In genomic region chr12:117236456-117237001, GRCh38 we compare ENCODE assay signal across 9 cellular contexts. TPM values are rescaled to one million over a fixed set of nuclear protein-coding genes. Genes with fewer than 3 reads are reported as not detected.
DNase-seq lines count a peak whose midpoint lies in the region; ATAC-seq and TF ChIP-seq lines count a peak whose summit lies in the region.
"Had no signal": no experiment of that assay in that cellular context is flagged by ENCODE, and none has a peak within 500 bp of the region (broad histone marks: within the 10 kb centered on the region; RNA-seq: fewer than 3 reads in every experiment).

No MANE protein-coding gene starts in this region.

- no peaks in the 10 kb centered on the region for H3K36me3 Mint-ChIP-seq in WTC11

- no peaks in the 10 kb centered on the region for H3K9me3 Mint-ChIP-seq in WTC11

- H3K27me3 Mint-ChIP-seq in WTC11 (ENCODE audit: low read depth), result no peaks in the 10 kb centered on the region

- H3K4me1 Mint-ChIP-seq in WTC11, result peaks cover 24% of the 10 kb centered on the region

- no peak overlapping the region for H3K4me3 Mint-ChIP-seq in WTC11

- ATAC-seq in WTC11 (peak; percentile 80), left colon (peak; percentile 54), GM18909 (IDR thresholded peaks at IDR 0.05; ENCODE audit: poor library complexity, unreplicated experiment) (no peak)

- in situ Hi-C loops in GM13977 (cut with MboI; ENCODE audit: low pct_unique_long_range_greater_than_20kb, low sequenced_read_pairs, unreplicated experiment), result no loop called here

- intact Hi-C loops in left colon (cut with DNase I, micrococcal nuclease), result no loop called here

- TF ChIP-seq CTCF in 22Rv1 (IDR thresholded peaks at IDR 0.05) (peak; percentile 98), GM13977 (IDR thresholded peaks at IDR 0.05; ENCODE audit: extremely low read depth, insufficient read depth, missing control alignments) (peak; percentile 67), WTC11 (IDR thresholded peaks at IDR 0.05) (peak; percentile 88)

- POLR2A ChIA-PET in WTC11 (lab: Charles Lee), result interaction anchor here (1.0 kb wide), 1 partner anchor 9 kb away, joined by 3 read pairs; no protein-coding TSS in a partner anchor

- H3K27ac ChIP-seq in 22Rv1, result no peak overlapping the region
- H3K27ac ChIP-seq: skin epidermis had no signal

- CTCF ChIA-PET in WTC11 (lab: Charles Lee), result interaction anchor here (0.5 to 4.5 kb wide), 60 partner anchors 9 to 621 kb away, joined by 3 to 39 read pairs (median 4); partner anchors contain the start of gene NOS1

- H3K27ac Mint-ChIP-seq in WTC11, result 0 out of 2 replicates have a peak overlapping the region, but pooled peaks have one; percentile 19

- DNase-seq in GM13977 (ENCODE audit: low spot score), result peak; percentile 70
- peak; percentile 76 for DNase-seq in NCI-H2171 (lab: John Stamatoyannopoulos, UW)
- peak; percentile 99 for DNase-seq in WTC11 (ENCODE audit: low spot score)
- peak; percentile 32 for DNase-seq in central memory CD4-positive, alpha-beta T cell
- peak; percentile 43 to 90 for DNase-seq in left colon
- peak; percentile 41 for DNase-seq in stimulated activated CD4-positive, alpha-beta T cell treated with anti-CD3 and anti-CD28 coated beads, Interleukin-2, amount 100 ng/mL, for 4 hours (ENCODE audit: low read depth)

TF ChIP-seq in WTC11, 78 proteins besides CTCF, POLR2A, EP300 and RAD21 (continues in another document):
- TF ChIP-seq MAX (CRISPR knock-in tag; IDR thresholded peaks at IDR 0.05) (0 out of 2 replicates have a peak, but pooled peaks have one; percentile 21), RORB (CRISPR knock-in tag; IDR thresholded peaks at IDR 0.05) (no peak), ZNF263 (CRISPR knock-in tag; IDR thresholded peaks at IDR 0.05; ENCODE audit: low read depth) (no peak), MXD4 (CRISPR knock-in tag; IDR thresholded peaks at IDR 0.05; ENCODE audit: borderline replicate concordance) (no peak), GRHL2 (CRISPR knock-in tag; IDR thresholded peaks at IDR 0.05; ENCODE audit: insufficient replicate concordance, severe bottlenecking) (no peak), OVOL2 (CRISPR knock-in tag; IDR thresholded peaks at IDR 0.05; ENCODE audit: borderline replicate concordance) (no peak), ATF1 (CRISPR knock-in tag; IDR thresholded peaks at IDR 0.05) (no peak), ZNF219 (CRISPR knock-in tag; IDR thresholded peaks at IDR 0.05; ENCODE audit: borderline replicate concordance) (no peak), MYBL2 (CRISPR knock-in tag; IDR thresholded peaks at IDR 0.05) (no peak), PRRX2 (CRISPR knock-in tag; IDR thresholded peaks at IDR 0.05) (no peak), GABPB1 (CRISPR knock-in tag; IDR thresholded peaks at IDR 0.05) (no peak), CREM (CRISPR knock-in tag; IDR thresholded peaks at IDR 0.05) (no peak), GTF2I (CRISPR knock-in tag; conservative IDR thresholded peaks at IDR 0.05) (no peak), FOXP1 (CRISPR knock-in tag; IDR thresholded peaks at IDR 0.05; ENCODE audit: borderline replicate concordance) (0 out of 2 replicates have a peak, but pooled peaks have one; percentile 19), TEAD4 (CRISPR knock-in tag; IDR thresholded peaks at IDR 0.05) (no peak), TP53 (CRISPR knock-in tag; IDR thresholded peaks at IDR 0.05) (no peak), ZNF423 (CRISPR knock-in tag; IDR thresholded peaks at IDR 0.05) (no peak), ELF4 (CRISPR knock-in tag; IDR thresholded peaks at IDR 0.05; ENCODE audit: low read depth) (no peak), ETV6 (CRISPR knock-in tag; IDR thresholded peaks at IDR 0.05) (no peak), ATF6 (CRISPR knock-in tag; IDR thresholded peaks at IDR 0.05) (no peak), ZSCAN18 (CRISPR knock-in tag; IDR thresholded peaks at IDR 0.05) (no peak)
- TF ChIP-seq, protein P1, sequence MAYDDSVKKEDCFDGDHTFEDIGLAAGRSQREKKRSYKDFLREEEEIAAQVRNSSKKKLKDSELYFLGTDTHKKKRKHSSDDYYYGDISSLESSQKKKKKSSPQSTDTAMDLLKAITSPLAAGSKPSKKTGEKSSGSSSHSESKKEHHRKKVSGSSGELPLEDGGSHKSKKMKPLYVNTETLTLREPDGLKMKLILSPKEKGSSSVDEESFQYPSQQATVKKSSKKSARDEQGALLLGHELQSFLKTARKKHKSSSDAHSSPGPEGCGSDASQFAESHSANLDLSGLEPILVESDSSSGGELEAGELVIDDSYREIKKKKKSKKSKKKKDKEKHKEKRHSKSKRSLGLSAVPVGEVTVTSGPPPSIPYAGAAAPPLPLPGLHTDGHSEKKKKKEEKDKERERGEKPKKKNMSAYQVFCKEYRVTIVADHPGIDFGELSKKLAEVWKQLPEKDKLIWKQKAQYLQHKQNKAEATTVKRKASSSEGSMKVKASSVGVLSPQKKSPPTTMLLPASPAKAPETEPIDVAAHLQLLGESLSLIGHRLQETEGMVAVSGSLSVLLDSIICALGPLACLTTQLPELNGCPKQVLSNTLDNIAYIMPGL (CRISPR knock-in tag; IDR thresholded peaks at IDR 0.05), result no peak
- TF ChIP-seq, protein P2, sequence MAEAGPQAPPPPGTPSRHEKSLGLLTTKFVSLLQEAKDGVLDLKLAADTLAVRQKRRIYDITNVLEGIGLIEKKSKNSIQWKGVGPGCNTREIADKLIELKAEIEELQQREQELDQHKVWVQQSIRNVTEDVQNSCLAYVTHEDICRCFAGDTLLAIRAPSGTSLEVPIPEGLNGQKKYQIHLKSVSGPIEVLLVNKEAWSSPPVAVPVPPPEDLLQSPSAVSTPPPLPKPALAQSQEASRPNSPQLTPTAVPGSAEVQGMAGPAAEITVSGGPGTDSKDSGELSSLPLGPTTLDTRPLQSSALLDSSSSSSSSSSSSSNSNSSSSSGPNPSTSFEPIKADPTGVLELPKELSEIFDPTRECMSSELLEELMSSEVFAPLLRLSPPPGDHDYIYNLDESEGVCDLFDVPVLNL (CRISPR knock-in tag; IDR thresholded peaks at IDR 0.05; ENCODE audit: borderline replicate concordance, low read depth), result no peak
- TF ChIP-seq, protein P3, sequence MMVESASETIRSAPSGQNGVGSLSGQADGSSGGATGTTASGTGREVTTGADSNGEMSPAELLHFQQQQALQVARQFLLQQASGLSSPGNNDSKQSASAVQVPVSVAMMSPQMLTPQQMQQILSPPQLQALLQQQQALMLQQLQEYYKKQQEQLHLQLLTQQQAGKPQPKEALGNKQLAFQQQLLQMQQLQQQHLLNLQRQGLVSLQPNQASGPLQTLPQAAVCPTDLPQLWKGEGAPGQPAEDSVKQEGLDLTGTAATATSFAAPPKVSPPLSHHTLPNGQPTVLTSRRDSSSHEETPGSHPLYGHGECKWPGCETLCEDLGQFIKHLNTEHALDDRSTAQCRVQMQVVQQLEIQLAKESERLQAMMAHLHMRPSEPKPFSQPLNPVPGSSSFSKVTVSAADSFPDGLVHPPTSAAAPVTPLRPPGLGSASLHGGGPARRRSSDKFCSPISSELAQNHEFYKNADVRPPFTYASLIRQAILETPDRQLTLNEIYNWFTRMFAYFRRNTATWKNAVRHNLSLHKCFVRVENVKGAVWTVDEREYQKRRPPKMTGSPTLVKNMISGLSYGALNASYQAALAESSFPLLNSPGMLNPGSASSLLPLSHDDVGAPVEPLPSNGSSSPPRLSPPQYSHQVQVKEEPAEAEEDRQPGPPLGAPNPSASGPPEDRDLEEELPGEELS (CRISPR knock-in tag; IDR thresholded peaks at IDR 0.05), result no peak
- TF ChIP-seq, protein P4, sequence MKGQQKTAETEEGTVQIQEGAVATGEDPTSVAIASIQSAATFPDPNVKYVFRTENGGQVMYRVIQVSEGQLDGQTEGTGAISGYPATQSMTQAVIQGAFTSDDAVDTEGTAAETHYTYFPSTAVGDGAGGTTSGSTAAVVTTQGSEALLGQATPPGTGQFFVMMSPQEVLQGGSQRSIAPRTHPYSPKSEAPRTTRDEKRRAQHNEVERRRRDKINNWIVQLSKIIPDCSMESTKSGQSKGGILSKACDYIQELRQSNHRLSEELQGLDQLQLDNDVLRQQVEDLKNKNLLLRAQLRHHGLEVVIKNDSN (CRISPR knock-in tag; IDR thresholded peaks at IDR 0.05), result no peak
- TF ChIP-seq, protein P5, sequence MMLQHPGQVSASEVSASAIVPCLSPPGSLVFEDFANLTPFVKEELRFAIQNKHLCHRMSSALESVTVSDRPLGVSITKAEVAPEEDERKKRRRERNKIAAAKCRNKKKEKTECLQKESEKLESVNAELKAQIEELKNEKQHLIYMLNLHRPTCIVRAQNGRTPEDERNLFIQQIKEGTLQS (CRISPR knock-in tag; conservative IDR thresholded peaks at IDR 0.05), result no peak

RNA-seq across cellular contexts. Expression of gene FBXO21, which starts 46.3 kb away (rescaled TPM):
- total RNA-seq in WTC11 (2021) (60.3 to 64.5 TPM (median 63.9 TPM) in 3 replicates), left colon (10 to 100 TPM; 28.1 to 30.2 TPM)

Comparison
In these comparisons a context has a peak if more than half of its experiments do, and no peak if none do; other contexts are left out.
1. DNase-seq: peak in every context shown above with its lines; median percentile 99 in WTC11; 76 in NCI-H2171; 70 in GM13977; 66 in left colon; 41 in stimulated activated CD4-positive, alpha-beta T cell treated with anti-CD3 and anti-CD28 coated beads, Interleukin-2, amount 100 ng/mL, for 4 hours; 32 in central memory CD4-positive, alpha-beta T cell.